In the genomic region with DNA sequence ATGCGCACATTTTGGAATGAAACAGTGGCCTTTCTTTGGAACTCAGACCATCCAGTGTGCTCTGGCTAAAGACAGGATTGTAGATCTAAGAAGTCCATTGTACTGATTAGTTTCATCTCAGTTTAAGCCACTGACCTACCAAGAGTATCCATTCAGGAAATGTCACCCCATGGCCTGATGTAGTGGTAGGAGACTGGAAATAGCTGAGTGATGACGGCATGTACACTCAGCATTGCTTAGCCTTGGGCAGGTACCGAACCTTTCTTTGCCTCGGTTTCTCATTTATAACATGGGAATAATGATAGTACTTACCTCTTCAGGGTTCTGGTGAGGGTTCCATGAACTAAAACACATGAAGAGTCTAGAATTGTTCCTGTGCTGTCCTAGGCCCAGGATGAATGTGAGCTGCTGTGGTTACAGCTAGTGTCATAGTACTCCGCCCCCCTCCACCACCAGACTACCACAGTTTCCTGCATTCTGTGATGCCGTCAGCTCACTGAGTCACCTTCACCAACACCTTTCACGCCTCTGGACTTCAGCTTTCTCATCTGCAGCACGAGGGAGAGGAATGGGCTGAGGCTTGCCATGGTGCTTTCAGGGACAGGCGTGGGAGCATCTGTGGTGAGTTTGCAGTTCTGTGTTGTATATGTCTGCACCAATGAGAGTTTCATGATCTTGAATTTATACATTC, we compare ENCODE assay signal across 9 cellular contexts.
DNase-seq lines count a peak whose midpoint lies in the region; TF ChIP-seq lines count a peak whose summit lies in the region.
"Had no signal": no experiment of that assay in that cellular context is flagged by ENCODE, and none has a peak within 500 bp of the region (broad histone marks: within the 10 kb centered on the region; RNA-seq: fewer than 3 reads in every experiment).

No MANE protein-coding gene starts in this region.

- TF ChIP-seq CTCF in mammary epithelial cell (conservative IDR thresholded peaks at IDR 0.05 in 1 of 2, IDR thresholded peaks at IDR 0.05 in 1 of 2; ENCODE audit: extremely low read depth in 1 of 2, insufficient read depth in 1 of 2, low read depth in 1 of 2, low read length in 2 of 2): no peak
- no peak for TF ChIP-seq CTCF in breast epithelium (IDR thresholded peaks at IDR 0.05)

- H3K4me1 ChIP-seq in mammary epithelial cell (ENCODE audit: insufficient read depth, low read length) (peaks cover 20% of the 10 kb centered on the region), breast epithelium (no peaks in the 10 kb centered on the region)
- H3K4me1 ChIP-seq: A549 had no signal

- H3K9ac ChIP-seq in mammary epithelial cell (ENCODE audit: insufficient read depth, low read length): no peak overlapping the region

- H3K36me3 ChIP-seq in mammary epithelial cell (ENCODE audit: insufficient read depth, low read length) (no peaks in the 10 kb centered on the region), breast epithelium (no peaks in the 10 kb centered on the region)

- DNase-seq in mammary epithelial cell: peak; percentile 95
- DNase-seq in breast epithelium (ENCODE audit: low spot score in 2 of 2): no peak
- peak; percentile 83 for DNase-seq in Jurkat, Clone E6-1 (ENCODE audit: low read depth, low spot score)
- DNase-seq in activated T-helper 9 cell treated with anti-CD3 and anti-CD28 coated beads, Interleukin-2, amount 50 U/mL, for 16 hours (ENCODE audit: low read depth): peak; percentile 77
- DNase-seq in stimulated activated CD4-positive, alpha-beta T cell treated with anti-CD3 and anti-CD28 coated beads, Interleukin-12 subunit alpha, Interleukin-12 subunit beta, amount 100 ng/mL, for 48 hours (ENCODE audit: low read depth in 2 of 3, low spot score in 1 of 3): peak; percentile 51 to 69 (median 57)
- no peak for DNase-seq in NCI-H1092 (lab: John Stamatoyannopoulos, UW)
- DNase-seq in NCI-H524 treated with DMSO at 0.1 percent for 48 hours (lab: John Stamatoyannopoulos, UW): no peak
- DNase-seq in SKM-1 treated with dmso at 0.1 percent for 144 hours (lab: John Stamatoyannopoulos, UW; ENCODE audit: unreplicated experiment): no peak

- H3K27ac ChIP-seq in mammary epithelial cell (ENCODE audit: insufficient read depth, low read depth, low read length) (peak overlapping the region; percentile 37), breast epithelium (no peak overlapping the region)
- H3K27ac ChIP-seq: A549 had no signal

- H3K4me3 ChIP-seq in mammary epithelial cell (replicated peaks in 1 of 3; ENCODE audit: insufficient read depth in 1 of 3, low read depth in 2 of 3, low read length in 3 of 3) (no peak overlapping the region), breast epithelium (no peak overlapping the region)
- no peak overlapping the region for H3K4me3 ChIP-seq in Jurkat, Clone E6-1 (ENCODE audit: low read length)
- H3K4me3 ChIP-seq: A549 had no signal

- 34% methylated on average over 9 of the region's 9 CpGs for WGBS in mammary epithelial cell (ENCODE audit: low coverage, missing lambda C conversion rate)

- H2AFZ ChIP-seq in mammary epithelial cell (ENCODE audit: low read depth, low read length): peak overlapping the region; percentile 50

- H4K20me1 ChIP-seq in mammary epithelial cell (ENCODE audit: insufficient read depth, low read length): no peaks in the 10 kb centered on the region

- in situ Hi-C loops in mammary epithelial cell (cut with MboI; ENCODE audit: low sequenced_read_pairs in 2 of 2): no loop called here

- H3K4me2 ChIP-seq in mammary epithelial cell (ENCODE audit: insufficient read depth, low read depth, low read length): peak overlapping the region; percentile 31
- H3K4me2 ChIP-seq: A549 had no signal

- H3K9me3 ChIP-seq in mammary epithelial cell (replicated peaks; ENCODE audit: insufficient read depth, low read length) (no peaks in the 10 kb centered on the region), breast epithelium (no peaks in the 10 kb centered on the region)
- H3K9me3 ChIP-seq: A549 had no signal

- H3K79me2 ChIP-seq in mammary epithelial cell (ENCODE audit: insufficient read depth, low read length): no peaks in the 10 kb centered on the region

- CTCF ChIA-PET in mammary epithelial cell (lab: Charles Lee; ENCODE audit: low non-redundant PET): no interaction called here

- TF ChIP-seq POLR2A in breast epithelium (IDR thresholded peaks at IDR 0.05): no peak

- intact Hi-C loops in mammary epithelial cell (cut with micrococcal nuclease): loop anchor here (2.0 kb wide), 1 partner anchor 49 kb away; no protein-coding TSS in a partner anchor
- intact Hi-C loops in breast epithelium (cut with DNase I; ENCODE audit: low total_unique reads): no loop called here

- H3K27me3 ChIP-seq in mammary epithelial cell (ENCODE audit: insufficient read depth, low read length) (no peaks in the 10 kb centered on the region), breast epithelium (no peaks in the 10 kb centered on the region)

- dilution Hi-C loops in mammary epithelial cell (cut with HindIII; ENCODE audit: low sequenced_read_pairs): no loop called here

- BruUV-seq in mammary epithelial cell (replicated peaks; lab: Mats Ljungman, UMichigan): TSS peak; percentile 86

Comparison
In these comparisons a context has a peak if more than half of its experiments do, and no peak if none do; other contexts are left out.
1. DNase-seq: peak in mammary epithelial cell (single experiment), Jurkat, Clone E6-1 (single experiment), activated T-helper 9 cell treated with anti-CD3 and anti-CD28 coated beads, Interleukin-2, amount 50 U/mL, for 16 hours (single experiment) and stimulated activated CD4-positive, alpha-beta T cell treated with anti-CD3 and anti-CD28 coated beads, Interleukin-12 subunit alpha, Interleukin-12 subunit beta, amount 100 ng/mL, for 48 hours (3 of 3); none in breast epithelium (0 of 2), NCI-H1092 (single experiment), NCI-H524 treated with DMSO at 0.1 percent for 48 hours (single experiment) and SKM-1 treated with dmso at 0.1 percent for 144 hours (single experiment).